Comparison of ENCODE assay signal across 23 cellular contexts in the genomic region with DNA sequence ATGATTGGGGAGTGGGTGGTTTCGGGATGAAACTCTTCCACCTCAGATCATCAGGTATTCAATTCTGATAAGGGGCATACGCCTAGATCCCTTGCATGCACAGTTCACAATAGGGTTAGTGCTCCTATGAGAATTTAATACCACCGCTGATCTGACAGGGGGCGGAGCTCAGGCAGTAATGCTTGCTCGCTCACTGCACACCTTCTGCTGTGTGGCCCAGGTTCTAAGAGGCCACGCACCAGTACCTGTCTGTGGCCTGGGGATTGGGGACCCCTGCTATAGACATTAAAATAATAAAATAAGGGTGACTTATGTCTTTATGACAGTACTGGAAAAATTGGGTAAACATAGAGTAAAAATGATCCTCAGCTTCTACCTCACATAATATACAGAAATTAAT.
"Had no signal": no experiment of that assay in that cellular context is flagged by ENCODE, and none has a peak within 500 bp of the region (broad histone marks: within the 10 kb centered on the region; RNA-seq: fewer than 3 reads in every experiment).

No MANE protein-coding gene starts in this region.

- H3K36me3 ChIP-seq: MG63, Peyer's patch, SJCRH30 had no signal

- H3K27me3 ChIP-seq: MG63, Peyer's patch, SJCRH30 had no signal

- H3K4me3 ChIP-seq: MG63, Peyer's patch, SJCRH30 had no signal

- DNase-seq: Karpas-422; KG1; MG63; NCI-H1092 treated with DMSO at 0.1 percent for 48 hours; NCI-H1417; NCI-H1436 treated with DMSO at 0.1 percent for 48 hours; NCI-H1694; NCI-H187 treated with DMSO at 0.1 percent for 48 hours; NCI-H2081; NCI-H2227 treated with DMSO at 0.1 percent for 48 hours; NCI-H510A; NCI-H524 treated with DMSO at 0.1 percent for 48 hours; NCI-H774; NK-92 treated with Interleukin-12 subunit alpha and Interleukin-12 subunit beta, amount 100 ng/mL, for 24 hours; PC-3; Peyer's patch; SHP77 treated with DMSO at 0.1 percent for 48 hours; SJCRH30; T-helper 1 cell; T-helper 17 cell had no signal

- H3K4me1 ChIP-seq: Peyer's patch had no signal

- ATAC-seq: PC-3, Right ventricle myocardium inferior, SK-N-SH treated with all-trans-retinoic acid at 6 μM for 48 hours, T-helper 17 cell had no signal

- H3K9me3 ChIP-seq: Peyer's patch, SJCRH30 had no signal

- H3K27ac ChIP-seq: HL-60, Peyer's patch, SJCRH30 had no signal
